In the genomic region with DNA sequence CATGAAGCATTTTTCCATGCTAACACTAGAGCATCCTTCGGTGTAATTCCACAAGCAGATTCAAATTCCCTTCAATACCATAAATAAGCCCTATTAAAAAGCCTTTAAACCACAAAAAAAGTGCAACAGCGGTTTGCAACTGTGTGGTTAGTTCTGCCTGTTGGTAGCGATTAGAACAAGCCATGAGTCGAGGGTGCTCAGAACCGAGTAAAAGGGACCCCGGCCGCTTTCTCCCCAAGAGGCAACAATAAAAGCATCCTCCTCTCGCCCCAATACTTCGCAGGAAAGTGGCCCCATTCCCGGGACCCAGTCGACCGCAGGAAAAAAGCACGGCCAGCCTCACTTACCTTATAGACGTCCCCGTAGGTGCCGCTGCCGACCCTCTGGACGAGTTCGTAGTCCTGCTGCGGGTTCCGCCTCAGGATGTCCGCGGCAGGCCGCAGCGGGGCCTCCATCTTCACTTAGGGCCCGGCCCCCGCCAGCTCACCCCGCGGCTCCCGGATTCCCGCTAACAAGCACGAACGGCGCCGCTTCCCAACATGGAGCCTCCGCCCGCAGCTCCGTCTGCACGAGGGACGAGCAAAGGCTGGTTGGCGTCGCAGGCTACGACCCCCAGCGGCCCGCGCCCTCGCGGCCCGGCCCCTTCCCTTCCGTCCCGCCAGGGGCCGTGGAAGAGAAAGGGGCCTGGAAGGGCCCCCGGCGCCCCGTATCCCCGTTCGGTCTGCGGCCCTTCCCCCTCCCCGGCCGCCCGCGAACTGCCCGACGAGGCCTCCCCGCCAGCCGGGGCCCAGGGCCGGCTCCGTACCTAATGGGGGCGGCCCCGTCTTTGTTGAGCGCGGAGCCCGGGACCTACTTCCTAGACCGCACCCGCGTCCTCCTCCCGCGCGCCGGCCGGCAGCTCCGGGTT, we compare ENCODE assay signal across 1 cellular context.
A peak's percentile ranks its signal among the peaks of the same experiment; 100 is the strongest.
TF ChIP-seq lines count a peak whose summit lies in the region.

No MANE protein-coding gene starts in this region.

TF ChIP-seq in A549, 52 proteins besides CTCF, POLR2A, EP300 and RAD21 (continued from another document):
- TF ChIP-seq, protein P1, sequence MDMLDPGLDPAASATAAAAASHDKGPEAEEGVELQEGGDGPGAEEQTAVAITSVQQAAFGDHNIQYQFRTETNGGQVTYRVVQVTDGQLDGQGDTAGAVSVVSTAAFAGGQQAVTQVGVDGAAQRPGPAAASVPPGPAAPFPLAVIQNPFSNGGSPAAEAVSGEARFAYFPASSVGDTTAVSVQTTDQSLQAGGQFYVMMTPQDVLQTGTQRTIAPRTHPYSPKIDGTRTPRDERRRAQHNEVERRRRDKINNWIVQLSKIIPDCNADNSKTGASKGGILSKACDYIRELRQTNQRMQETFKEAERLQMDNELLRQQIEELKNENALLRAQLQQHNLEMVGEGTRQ (IDR thresholded peaks at IDR 0.05): no peak
- TF ChIP-seq, protein P2, sequence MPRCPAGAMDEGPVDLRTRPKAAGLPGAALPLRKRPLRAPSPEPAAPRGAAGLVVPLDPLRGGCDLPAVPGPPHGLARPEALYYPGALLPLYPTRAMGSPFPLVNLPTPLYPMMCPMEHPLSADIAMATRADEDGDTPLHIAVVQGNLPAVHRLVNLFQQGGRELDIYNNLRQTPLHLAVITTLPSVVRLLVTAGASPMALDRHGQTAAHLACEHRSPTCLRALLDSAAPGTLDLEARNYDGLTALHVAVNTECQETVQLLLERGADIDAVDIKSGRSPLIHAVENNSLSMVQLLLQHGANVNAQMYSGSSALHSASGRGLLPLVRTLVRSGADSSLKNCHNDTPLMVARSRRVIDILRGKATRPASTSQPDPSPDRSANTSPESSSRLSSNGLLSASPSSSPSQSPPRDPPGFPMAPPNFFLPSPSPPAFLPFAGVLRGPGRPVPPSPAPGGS (IDR thresholded peaks at IDR 0.05): 0 out of 3 replicates have a peak, but pooled peaks have one; percentile 74
- TF ChIP-seq, protein P3, sequence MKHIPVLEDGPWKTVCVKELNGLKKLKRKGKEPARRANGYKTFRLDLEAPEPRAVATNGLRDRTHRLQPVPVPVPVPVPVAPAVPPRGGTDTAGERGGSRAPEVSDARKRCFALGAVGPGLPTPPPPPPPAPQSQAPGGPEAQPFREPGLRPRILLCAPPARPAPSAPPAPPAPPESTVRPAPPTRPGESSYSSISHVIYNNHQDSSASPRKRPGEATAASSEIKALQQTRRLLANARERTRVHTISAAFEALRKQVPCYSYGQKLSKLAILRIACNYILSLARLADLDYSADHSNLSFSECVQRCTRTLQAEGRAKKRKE (CRISPR knock-in tag; IDR thresholded peaks at IDR 0.05; ENCODE audit: low read depth): no peak
- TF ChIP-seq GATA3 (IDR thresholded peaks at IDR 0.05; ENCODE audit: borderline replicate concordance) (no peak), CEBPB (IDR thresholded peaks at IDR 0.05) (no peak), HOXA7 (CRISPR knock-in tag; IDR thresholded peaks at IDR 0.05) (no peak), EHF (CRISPR knock-in tag; IDR thresholded peaks at IDR 0.05) (no peak), NPAS2 (CRISPR knock-in tag; IDR thresholded peaks at IDR 0.05; ENCODE audit: borderline replicate concordance) (no peak), MYC (IDR thresholded peaks at IDR 0.05; ENCODE audit: borderline replicate concordance, low read length) (no peak), MAZ (IDR thresholded peaks at IDR 0.05; ENCODE audit: borderline replicate concordance, low read depth, low read length) (no peak), ZNF302 (CRISPR knock-in tag; IDR thresholded peaks at IDR 0.05) (no peak), PHF8 (IDR thresholded peaks at IDR 0.05; ENCODE audit: borderline replicate concordance, low read depth) (peak; percentile 97), CBX8 (IDR thresholded peaks at IDR 0.05) (no peak)
- TF ChIP-seq, protein P4, sequence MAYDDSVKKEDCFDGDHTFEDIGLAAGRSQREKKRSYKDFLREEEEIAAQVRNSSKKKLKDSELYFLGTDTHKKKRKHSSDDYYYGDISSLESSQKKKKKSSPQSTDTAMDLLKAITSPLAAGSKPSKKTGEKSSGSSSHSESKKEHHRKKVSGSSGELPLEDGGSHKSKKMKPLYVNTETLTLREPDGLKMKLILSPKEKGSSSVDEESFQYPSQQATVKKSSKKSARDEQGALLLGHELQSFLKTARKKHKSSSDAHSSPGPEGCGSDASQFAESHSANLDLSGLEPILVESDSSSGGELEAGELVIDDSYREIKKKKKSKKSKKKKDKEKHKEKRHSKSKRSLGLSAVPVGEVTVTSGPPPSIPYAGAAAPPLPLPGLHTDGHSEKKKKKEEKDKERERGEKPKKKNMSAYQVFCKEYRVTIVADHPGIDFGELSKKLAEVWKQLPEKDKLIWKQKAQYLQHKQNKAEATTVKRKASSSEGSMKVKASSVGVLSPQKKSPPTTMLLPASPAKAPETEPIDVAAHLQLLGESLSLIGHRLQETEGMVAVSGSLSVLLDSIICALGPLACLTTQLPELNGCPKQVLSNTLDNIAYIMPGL (CRISPR knock-in tag; IDR thresholded peaks at IDR 0.05; ENCODE audit: borderline replicate concordance): peak; percentile 95
- TF ChIP-seq, protein P5, sequence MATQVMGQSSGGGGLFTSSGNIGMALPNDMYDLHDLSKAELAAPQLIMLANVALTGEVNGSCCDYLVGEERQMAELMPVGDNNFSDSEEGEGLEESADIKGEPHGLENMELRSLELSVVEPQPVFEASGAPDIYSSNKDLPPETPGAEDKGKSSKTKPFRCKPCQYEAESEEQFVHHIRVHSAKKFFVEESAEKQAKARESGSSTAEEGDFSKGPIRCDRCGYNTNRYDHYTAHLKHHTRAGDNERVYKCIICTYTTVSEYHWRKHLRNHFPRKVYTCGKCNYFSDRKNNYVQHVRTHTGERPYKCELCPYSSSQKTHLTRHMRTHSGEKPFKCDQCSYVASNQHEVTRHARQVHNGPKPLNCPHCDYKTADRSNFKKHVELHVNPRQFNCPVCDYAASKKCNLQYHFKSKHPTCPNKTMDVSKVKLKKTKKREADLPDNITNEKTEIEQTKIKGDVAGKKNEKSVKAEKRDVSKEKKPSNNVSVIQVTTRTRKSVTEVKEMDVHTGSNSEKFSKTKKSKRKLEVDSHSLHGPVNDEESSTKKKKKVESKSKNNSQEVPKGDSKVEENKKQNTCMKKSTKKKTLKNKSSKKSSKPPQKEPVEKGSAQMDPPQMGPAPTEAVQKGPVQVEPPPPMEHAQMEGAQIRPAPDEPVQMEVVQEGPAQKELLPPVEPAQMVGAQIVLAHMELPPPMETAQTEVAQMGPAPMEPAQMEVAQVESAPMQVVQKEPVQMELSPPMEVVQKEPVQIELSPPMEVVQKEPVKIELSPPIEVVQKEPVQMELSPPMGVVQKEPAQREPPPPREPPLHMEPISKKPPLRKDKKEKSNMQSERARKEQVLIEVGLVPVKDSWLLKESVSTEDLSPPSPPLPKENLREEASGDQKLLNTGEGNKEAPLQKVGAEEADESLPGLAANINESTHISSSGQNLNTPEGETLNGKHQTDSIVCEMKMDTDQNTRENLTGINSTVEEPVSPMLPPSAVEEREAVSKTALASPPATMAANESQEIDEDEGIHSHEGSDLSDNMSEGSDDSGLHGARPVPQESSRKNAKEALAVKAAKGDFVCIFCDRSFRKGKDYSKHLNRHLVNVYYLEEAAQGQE (IDR thresholded peaks at IDR 0.05): no peak
